15 cellular contexts compared by ENCODE assay signal in genomic region chr9:20563917-20564316, GRCh38. TPM values are rescaled to one million over a fixed set of nuclear protein-coding genes. Genes with fewer than 3 reads are reported as not detected.
DNase-seq lines count a peak whose midpoint lies in the region; ATAC-seq and TF ChIP-seq lines count a peak whose summit lies in the region.
"Had no signal": no experiment of that assay in that cellular context is flagged by ENCODE, and none has a peak within 500 bp of the region (broad histone marks: within the 10 kb centered on the region; RNA-seq: fewer than 3 reads in every experiment).

No MANE protein-coding gene starts in this region.

- H3K4me3 Mint-ChIP-seq in activated naive CD8-positive, alpha-beta T cell: no peak overlapping the region
- H3K4me3 Mint-ChIP-seq in activated naive CD8-positive, alpha-beta T cell treated with anti-CD3 and anti-CD28 coated beads, Interleukin-2, amount 50 U/mL, for 24 hours: no peak overlapping the region

- no peaks in the 10 kb centered on the region for H3K27me3 Mint-ChIP-seq in activated naive CD8-positive, alpha-beta T cell
- no peaks in the 10 kb centered on the region for H3K27me3 Mint-ChIP-seq in activated naive CD8-positive, alpha-beta T cell treated with anti-CD3 and anti-CD28 coated beads, Interleukin-2, amount 50 U/mL, for 24 hours

- intact Hi-C loops in psoas muscle (cut with DNase I): no loop called here

- no peaks in the 10 kb centered on the region for H3K9me3 Mint-ChIP-seq in activated naive CD8-positive, alpha-beta T cell (ENCODE audit: low read depth)
- H3K9me3 Mint-ChIP-seq in activated naive CD8-positive, alpha-beta T cell treated with anti-CD3 and anti-CD28 coated beads, Interleukin-2, amount 50 U/mL, for 24 hours: no peaks in the 10 kb centered on the region

- peaks cover 89% of the 10 kb centered on the region for H3K4me1 Mint-ChIP-seq in activated naive CD8-positive, alpha-beta T cell (ENCODE audit: low read depth)
- peaks cover 73% of the 10 kb centered on the region for H3K4me1 Mint-ChIP-seq in activated naive CD8-positive, alpha-beta T cell treated with anti-CD3 and anti-CD28 coated beads, Interleukin-2, amount 50 U/mL, for 24 hours

- H3K36me3 ChIP-seq in psoas muscle (ENCODE audit: insufficient read depth in 1 of 2, low read depth in 1 of 2): no peaks in the 10 kb centered on the region

- H3K9me3 ChIP-seq in psoas muscle: no peaks in the 10 kb centered on the region

- H3K4me3 ChIP-seq in psoas muscle: no peak overlapping the region

- no peak for ATAC-seq in activated naive CD8-positive, alpha-beta T cell treated with anti-CD3 and anti-CD28 coated beads, Interleukin-2, amount 50 U/mL, for 24 hours
- ATAC-seq in psoas muscle: peak; percentile 86 to 95 (median 92)

- H3K4me1 ChIP-seq in psoas muscle: peaks cover 24% of the 10 kb centered on the region

- H3K27me3 ChIP-seq in psoas muscle (ENCODE audit: insufficient read depth in 3 of 3, low read length in 2 of 3): no peaks in the 10 kb centered on the region

- H3K27ac Mint-ChIP-seq in activated naive CD8-positive, alpha-beta T cell: peak overlapping the region; percentile 1
- H3K27ac Mint-ChIP-seq in activated naive CD8-positive, alpha-beta T cell treated with anti-CD3 and anti-CD28 coated beads, Interleukin-2, amount 50 U/mL, for 24 hours: no peak overlapping the region

- TF ChIP-seq CTCF in VCaP (conservative IDR thresholded peaks at IDR 0.05) (no peak), psoas muscle (IDR thresholded peaks at IDR 0.05) (no peak)

- no peak for DNase-seq in activated naive CD8-positive, alpha-beta T cell treated with anti-CD3 and anti-CD28 coated beads, Interleukin-2, amount 50 U/mL, for 24 hours
- DNase-seq in NCI-H526 (lab: John Stamatoyannopoulos, UW) (peak; percentile 43 to 62), psoas muscle (no peak), DMS79 (lab: John Stamatoyannopoulos, UW) (no peak), C1 segment of cervical spinal cord (lab: John Stamatoyannopoulos, UW) (no peak)
- no peak for DNase-seq in stimulated activated CD4-positive, alpha-beta T cell treated with anti-CD3 and anti-CD28 coated beads, Interleukin-2, amount 100 ng/mL, for 24 hours
- DNase-seq: EL, HCEC 1CT, NCI-H1417 treated with DMSO at 0.1 percent for 48 hours, NCI-H2029 treated with DMSO at 0.1 percent for 48 hours, NCI-H524 had no signal

- WGBS in psoas muscle, 3 donors: 15 to 18% (median 17%) methylated on average over 1 of the region's 1 CpG

- H3K27ac ChIP-seq in VCaP (peak overlapping the region; percentile 42), psoas muscle (no peak overlapping the region)
- H3K27ac ChIP-seq: C4-2B, RWPE1 had no signal

- H3K36me3 Mint-ChIP-seq in activated naive CD8-positive, alpha-beta T cell: peaks cover 3% of the 10 kb centered on the region
- H3K36me3 Mint-ChIP-seq in activated naive CD8-positive, alpha-beta T cell treated with anti-CD3 and anti-CD28 coated beads, Interleukin-2, amount 50 U/mL, for 24 hours (ENCODE audit: low read depth): no peaks in the 10 kb centered on the region

RNA-seq across cellular contexts. Expression of gene MLLT3, which starts 58.4 kb away (rescaled TPM):
- total RNA-seq in psoas muscle: 1 to 10 TPM; 2.5 to 6.0 (median 3.2) TPM
- 1 to 10 TPM; 1.2 to 9.8 (median 4.3) TPM for polyA plus RNA-seq in psoas muscle

Comparison
In these comparisons a context has a peak if more than half of its experiments do, and no peak if none do; other contexts are left out.
1. DNase-seq: peak in NCI-H526 (2 of 2); none in activated naive CD8-positive, alpha-beta T cell treated with anti-CD3 and anti-CD28 coated beads, Interleukin-2, amount 50 U/mL, for 24 hours (single experiment), psoas muscle (0 of 2), stimulated activated CD4-positive, alpha-beta T cell treated with anti-CD3 and anti-CD28 coated beads, Interleukin-2, amount 100 ng/mL, for 24 hours (0 of 2), DMS79 (single experiment) and C1 segment of cervical spinal cord (0 of 14).